25 cellular contexts compared by ENCODE assay signal in genomic region chr11:37092487-37092886, GRCh38.
"Had no signal": no experiment of that assay in that cellular context is flagged by ENCODE, and none has a peak within 500 bp of the region (broad histone marks: within the 10 kb centered on the region; RNA-seq: fewer than 3 reads in every experiment).

No MANE protein-coding gene starts in this region.

- H3K4me3 ChIP-seq: colonic mucosa, coronary artery, dorsolateral prefrontal cortex, esophagus muscularis mucosa, esophagus squamous epithelium, gastrocnemius medialis, gastroesophageal sphincter, heart left ventricle, heart right ventricle, hepatocyte had no signal

- H3K4me1 ChIP-seq: colonic mucosa, esophagus squamous epithelium, foreskin keratinocyte, gastrocnemius medialis, heart left ventricle, heart right ventricle had no signal

- H3K36me3 ChIP-seq: colonic mucosa, esophagus muscularis mucosa, esophagus squamous epithelium, gastrocnemius medialis, gastroesophageal sphincter, heart left ventricle, heart right ventricle had no signal

- H3K27ac ChIP-seq: colonic mucosa, coronary artery, dorsolateral prefrontal cortex, epithelial cell of prostate, esophagus muscularis mucosa, esophagus squamous epithelium, foreskin keratinocyte, gastrocnemius medialis, gastroesophageal sphincter, heart left ventricle, heart right ventricle, hepatocyte had no signal

- DNase-seq: colonic mucosa; cortex of kidney; dermis blood vessel endothelial cell; dorsolateral prefrontal cortex; effector CD4-positive, alpha-beta T cell; effector CD8-positive, alpha-beta T cell; effector memory CD4-positive, alpha-beta T cell; effector memory CD8-positive, alpha-beta T cell; endodermal cell; erythroblast; esophagus squamous epithelium; foreskin fibroblast; foreskin keratinocyte; foreskin melanocyte; gastrocnemius medialis; glutamatergic neuron; head of caudate nucleus; heart left ventricle; heart right ventricle had no signal

- H3K79me2 ChIP-seq: hepatocyte had no signal

- H3K27me3 ChIP-seq: colonic mucosa, dorsolateral prefrontal cortex, esophagus muscularis mucosa, esophagus squamous epithelium, foreskin keratinocyte, gastrocnemius medialis, gastroesophageal sphincter, heart left ventricle, heart right ventricle, hepatocyte had no signal

- ATAC-seq: effector memory CD8-positive, alpha-beta T cell; esophagus mucosa; foreskin keratinocyte; gastrocnemius medialis; gastroesophageal sphincter; heart left ventricle; heart right ventricle had no signal

- H3K9me3 ChIP-seq: colonic mucosa, esophagus muscularis mucosa, esophagus squamous epithelium, gastrocnemius medialis, gastroesophageal sphincter, heart left ventricle, heart right ventricle had no signal

- H3K4me2 ChIP-seq: hepatocyte had no signal

- H2AFZ ChIP-seq: hepatocyte had no signal
